In the genomic region with DNA sequence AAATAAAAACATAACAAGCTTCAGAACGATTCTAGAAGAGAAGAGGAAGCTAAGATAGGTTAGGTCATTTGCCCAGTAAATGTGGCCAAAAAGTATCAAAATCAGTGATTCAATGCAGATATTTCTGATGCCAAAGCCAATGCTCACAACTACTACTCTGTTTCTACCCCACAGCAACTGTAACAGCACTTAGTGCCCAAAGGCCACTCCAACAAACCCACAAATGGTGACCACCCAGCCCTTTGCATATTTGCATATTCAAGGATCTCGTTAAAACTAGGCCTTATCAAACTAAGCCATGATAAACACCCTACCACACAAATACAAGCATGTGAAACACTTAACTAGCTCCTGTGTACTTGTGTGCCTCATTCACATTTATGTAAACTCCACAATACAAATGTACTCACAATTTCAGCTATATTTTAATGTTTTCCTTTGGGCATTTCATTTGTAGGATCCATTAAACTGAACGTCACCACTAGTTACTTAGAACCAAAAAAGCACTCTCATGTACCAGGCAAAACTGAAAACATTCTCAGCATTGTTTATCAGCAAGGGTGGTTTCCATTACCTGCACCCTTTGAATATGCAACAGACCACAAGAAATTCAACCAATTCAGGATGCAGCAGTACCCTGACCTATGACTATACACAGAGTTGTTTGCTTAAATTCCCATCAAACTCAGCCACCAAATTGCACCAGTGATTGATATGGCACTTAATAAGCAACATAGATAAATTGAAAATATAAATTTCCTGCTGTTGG, we compare ENCODE assay signal across 22 cellular contexts.
DNase-seq lines count a peak whose midpoint lies in the region; ATAC-seq and TF ChIP-seq lines count a peak whose summit lies in the region.
"Had no signal": no experiment of that assay in that cellular context is flagged by ENCODE, and none has a peak within 500 bp of the region (broad histone marks: within the 10 kb centered on the region; RNA-seq: fewer than 3 reads in every experiment).

No MANE protein-coding gene starts in this region.

- H3K9me3 ChIP-seq in gastroesophageal sphincter = peaks cover 0 to 5% (median 0%) of the 10 kb centered on the region in 3 donors
- H3K9me3 ChIP-seq: Caco-2, uterus had no signal

- no peaks in the 10 kb centered on the region for H3K27me3 ChIP-seq in gastroesophageal sphincter
- H3K27me3 ChIP-seq: uterus had no signal

- CTCF ChIA-PET in activated naive CD4-positive, alpha-beta T cell treated with anti-CD3 and anti-CD28 coated beads for 36 hours (lab: Charles Lee) = no interaction called here

- peaks cover 9 to 25% of the 10 kb centered on the region in 2 donors for H3K9me3 Mint-ChIP-seq in activated naive CD4-positive, alpha-beta T cell treated with anti-CD3 and anti-CD28 coated beads, Interleukin-2, amount 50 U/mL, for 72 hours
- peaks cover 9% of the 10 kb centered on the region for H3K9me3 Mint-ChIP-seq in activated naive CD4-positive, alpha-beta T cell treated with anti-CD3 and anti-CD28 coated beads for 36 hours
- peaks cover 12% of the 10 kb centered on the region for H3K9me3 Mint-ChIP-seq in T-helper 1 cell treated with Interleukin-12 subunit alpha and Interleukin-12 subunit beta and Interleukin-4 antibody, amounts not matched to agents 30 μg/mL and 1 μg/mL, for 36 hours

- peaks cover 6% of the 10 kb centered on the region for H3K4me1 Mint-ChIP-seq in activated naive CD4-positive, alpha-beta T cell treated with anti-CD3 and anti-CD28 coated beads for 36 hours (ENCODE audit: low read depth)
- H3K4me1 Mint-ChIP-seq in T-helper 1 cell treated with Interleukin-12 subunit alpha and Interleukin-12 subunit beta and Interleukin-4 antibody, amounts not matched to agents 30 μg/mL and 1 μg/mL, for 36 hours (ENCODE audit: low read depth) = peaks cover 23% of the 10 kb centered on the region

- H3K4me3 Mint-ChIP-seq in activated naive CD4-positive, alpha-beta T cell treated with anti-CD3 and anti-CD28 coated beads for 36 hours = no peak overlapping the region
- H3K4me3 Mint-ChIP-seq in T-helper 1 cell treated with Interleukin-12 subunit alpha and Interleukin-12 subunit beta and Interleukin-4 antibody, amounts not matched to agents 30 μg/mL and 1 μg/mL, for 36 hours = peak overlapping the region; percentile 12

- no peak for DNase-seq in activated naive CD4-positive, alpha-beta T cell treated with anti-CD3 and anti-CD28 coated beads, Interleukin-2, amount 50 U/mL, for 72 hours (ENCODE audit: low spot score in 2 of 2)
- no peak for DNase-seq in activated naive CD4-positive, alpha-beta T cell treated with anti-CD3 and anti-CD28 coated beads for 36 hours
- no peak for DNase-seq in NCI-H1436 (lab: John Stamatoyannopoulos, UW)
- DNase-seq: ACHN; activated CD4-positive, CD25-positive, alpha-beta regulatory T cell; activated T-cell treated with anti-CD3 and anti-CD28 coated beads, Interleukin-2, amount 50 U/mL, for 48 hours; anterior cingulate cortex; Caco-2; erythroblast; GF-D8; head of caudate nucleus; NCI-H187 treated with DMSO at 0.1 percent for 48 hours; NCI-H748 treated with DMSO at 0.1 percent for 48 hours; stimulated activated naive CD4-positive, alpha-beta T cell treated with Interleukin-2 at 50 U/mL for 16 hours; uterus had no signal

- TF ChIP-seq POLR2A in gastroesophageal sphincter (IDR thresholded peaks at IDR 0.05) = no peak

- H3K36me3 Mint-ChIP-seq in activated naive CD4-positive, alpha-beta T cell treated with anti-CD3 and anti-CD28 coated beads, Interleukin-2, amount 50 U/mL, for 72 hours = peaks cover 5 to 6% of the 10 kb centered on the region in 2 donors
- H3K36me3 Mint-ChIP-seq in activated naive CD4-positive, alpha-beta T cell treated with anti-CD3 and anti-CD28 coated beads for 36 hours (ENCODE audit: low read depth) = no peaks in the 10 kb centered on the region
- H3K36me3 Mint-ChIP-seq in T-helper 1 cell treated with Interleukin-12 subunit alpha and Interleukin-12 subunit beta and Interleukin-4 antibody, amounts not matched to agents 30 μg/mL and 1 μg/mL, for 36 hours (ENCODE audit: low read depth) = peaks cover 11% of the 10 kb centered on the region

- H3K27ac ChIP-seq in gastroesophageal sphincter = no peak overlapping the region
- H3K27ac ChIP-seq: coronary artery, skin epidermis, uterus had no signal

- intact Hi-C loops in activated naive CD4-positive, alpha-beta T cell treated with anti-CD3 and anti-CD28 coated beads for 36 hours (cut with micrococcal nuclease) = no loop called here

- no peaks in the 10 kb centered on the region for H3K27me3 Mint-ChIP-seq in activated naive CD4-positive, alpha-beta T cell treated with anti-CD3 and anti-CD28 coated beads for 36 hours (ENCODE audit: low read depth)
- H3K27me3 Mint-ChIP-seq in T-helper 1 cell treated with Interleukin-12 subunit alpha and Interleukin-12 subunit beta and Interleukin-4 antibody, amounts not matched to agents 30 μg/mL and 1 μg/mL, for 36 hours (ENCODE audit: low read depth) = no peaks in the 10 kb centered on the region

- H3K4me3 ChIP-seq in gastroesophageal sphincter = no peak overlapping the region
- H3K4me3 ChIP-seq: coronary artery, skin epidermis, uterus had no signal

- H3K4me1 ChIP-seq in gastroesophageal sphincter = no peaks in the 10 kb centered on the region
- H3K4me1 ChIP-seq: uterus had no signal

- no peak overlapping the region for H3K27ac Mint-ChIP-seq in activated naive CD4-positive, alpha-beta T cell treated with anti-CD3 and anti-CD28 coated beads, Interleukin-2, amount 50 U/mL, for 72 hours
- H3K27ac Mint-ChIP-seq in activated naive CD4-positive, alpha-beta T cell treated with anti-CD3 and anti-CD28 coated beads for 36 hours = no peak overlapping the region
- H3K27ac Mint-ChIP-seq in T-helper 1 cell treated with Interleukin-12 subunit alpha and Interleukin-12 subunit beta and Interleukin-4 antibody, amounts not matched to agents 30 μg/mL and 1 μg/mL, for 36 hours = peak overlapping the region; percentile 83

- H3K36me3 ChIP-seq in gastroesophageal sphincter = no peaks in the 10 kb centered on the region
- H3K36me3 ChIP-seq: uterus had no signal

- peak; percentile 13 to 38 for ATAC-seq in activated naive CD4-positive, alpha-beta T cell treated with anti-CD3 and anti-CD28 coated beads, Interleukin-2, amount 50 U/mL, for 72 hours
- ATAC-seq in HG02678 (IDR thresholded peaks at IDR 0.05; ENCODE audit: unreplicated experiment) = peak; percentile 60
- no peak for ATAC-seq in GM19467 (IDR thresholded peaks at IDR 0.05; ENCODE audit: unreplicated experiment)
- ATAC-seq in HG02763 (IDR thresholded peaks at IDR 0.05; ENCODE audit: unreplicated experiment) = no peak
- ATAC-seq in gastroesophageal sphincter = no peak

- no peak for TF ChIP-seq EP300 in gastroesophageal sphincter (IDR thresholded peaks at IDR 0.05)

- WGBS in gastroesophageal sphincter (ENCODE audit: low coverage in 1 of 2), 2 donors = 78 to 92% methylated on average over 3 of the region's 3 CpGs

- no peak for TF ChIP-seq CTCF in gastroesophageal sphincter (IDR thresholded peaks at IDR 0.05)

Comparison
In these comparisons a context has a peak if more than half of its experiments do, and no peak if none do; other contexts are left out.
1. ATAC-seq: peak in activated naive CD4-positive, alpha-beta T cell treated with anti-CD3 and anti-CD28 coated beads, Interleukin-2, amount 50 U/mL, for 72 hours (2 of 2) and HG02678 (single experiment); none in GM19467 (single experiment), HG02763 (single experiment) and gastroesophageal sphincter (single experiment).